Comparison of ENCODE assay signal across 16 cellular contexts in the genomic region with DNA sequence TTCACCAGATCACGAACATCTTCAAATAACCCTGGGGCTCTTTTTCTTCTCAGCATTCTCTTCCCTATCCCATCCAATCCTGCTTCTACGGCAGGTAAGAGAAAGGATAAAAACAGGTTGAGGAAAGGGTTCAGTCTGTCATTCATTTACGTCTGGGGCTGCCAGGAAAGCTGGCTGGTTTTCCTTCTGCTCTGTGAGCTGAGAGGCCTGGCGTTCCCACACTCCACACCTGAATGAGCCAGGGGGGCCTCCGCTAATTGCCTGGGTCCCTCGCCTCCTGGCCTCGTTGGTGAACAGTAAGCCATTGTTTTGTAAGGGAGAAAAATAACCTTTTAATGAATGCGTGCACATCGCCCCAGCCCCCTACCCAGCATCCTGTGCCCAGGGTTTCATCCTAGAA.
DNase-seq lines count a peak whose midpoint lies in the region; ATAC-seq and TF ChIP-seq lines count a peak whose summit lies in the region.
"Had no signal": no experiment of that assay in that cellular context is flagged by ENCODE, and none has a peak within 500 bp of the region (broad histone marks: within the 10 kb centered on the region; RNA-seq: fewer than 3 reads in every experiment).

No MANE protein-coding gene starts in this region.

- no peak overlapping the region for H2AFZ ChIP-seq in PC-3 (ENCODE audit: low read length)

- H4K20me1 ChIP-seq in PC-3 (ENCODE audit: low read length) = no peaks in the 10 kb centered on the region

- H3K79me2 ChIP-seq in PC-3 (ENCODE audit: low read length) = no peaks in the 10 kb centered on the region

- H3K27me3 Mint-ChIP-seq in progenitor cell of endocrine pancreas (peaks cover 18% of the 10 kb centered on the region), Caco-2 (ENCODE audit: insufficient read depth, unreplicated experiment) (peaks cover 2% of the 10 kb centered on the region)

- peak overlapping the region; percentile 67 for H3K27ac Mint-ChIP-seq in progenitor cell of endocrine pancreas
- no peak overlapping the region for H3K27ac Mint-ChIP-seq in Caco-2 (ENCODE audit: unreplicated experiment)
- H3K27ac Mint-ChIP-seq: CD8-positive, alpha-beta T cell; H9 had no signal

- ATAC-seq in PC-3 = no peak
- ATAC-seq in GM18870 (IDR thresholded peaks at IDR 0.05; ENCODE audit: unreplicated experiment) = no peak
- ATAC-seq: CD8-positive, alpha-beta T cell; HCT116 had no signal

- H3F3A ChIP-seq in PC-3 (ENCODE audit: low read length, unreplicated experiment) = no peaks in the 10 kb centered on the region

- DNase-seq in NCI-H526 (lab: John Stamatoyannopoulos, UW) = peak; percentile 57 to 66
- DNase-seq in PC-3 = no peak
- DNase-seq in left kidney (ENCODE audit: low read depth, low spot score) = peak; percentile 88
- no peak for DNase-seq in progenitor cell of endocrine pancreas (ENCODE audit: low spot score, unreplicated experiment)
- DNase-seq in SW480 (ENCODE audit: low spot score) = no peak
- DNase-seq in Caco-2 = no peak
- no peak for DNase-seq in WERI-Rb-1
- DNase-seq: C1 segment of cervical spinal cord; CD8-positive, alpha-beta T cell; DMS53; DMS79 treated with DMSO at 0.1 percent for 48 hours; GF-D8; H9 had no signal

- POLR2A ChIA-PET in PC-3 (lab: Charles Lee; ENCODE audit: unreplicated experiment) (no interaction called here), Caco-2 (lab: Charles Lee) (no interaction called here)

- H3K27me3 ChIP-seq in PC-3 (ENCODE audit: low read length) (no peaks in the 10 kb centered on the region), Caco-2 (replicated peaks; ENCODE audit: control insufficient read depth, insufficient read depth, low read length) (no peaks in the 10 kb centered on the region), WERI-Rb-1 (ENCODE audit: insufficient read depth, low read depth, severe bottlenecking) (no peaks in the 10 kb centered on the region)

- H3K27ac ChIP-seq in PC-3 (ENCODE audit: low read length) (peak overlapping the region; percentile 90), WERI-Rb-1 (no peak overlapping the region)

- no peak for TF ChIP-seq CTCF in PC-3 (conservative IDR thresholded peaks at IDR 0.05; ENCODE audit: low read depth, low read length)
- no peak for TF ChIP-seq CTCF in progenitor cell of endocrine pancreas (IDR thresholded peaks at IDR 0.05; ENCODE audit: unreplicated experiment)
- TF ChIP-seq CTCF in Caco-2 (IDR thresholded peaks at IDR 0.05; ENCODE audit: insufficient read depth in 1 of 2, low read depth in 1 of 2, low read length in 1 of 2, severe bottlenecking in 1 of 2, unreplicated experiment in 1 of 2) = no peak
- no peak for TF ChIP-seq CTCF in WERI-Rb-1 (IDR thresholded peaks at IDR 0.05; ENCODE audit: low read depth, low read length)

- H3K4me1 Mint-ChIP-seq in progenitor cell of endocrine pancreas (ENCODE audit: low read depth) (peaks cover 10% of the 10 kb centered on the region), Caco-2 (ENCODE audit: low read depth, unreplicated experiment) (no peaks in the 10 kb centered on the region)
- H3K4me1 Mint-ChIP-seq: H9 had no signal

- H3K9ac ChIP-seq in PC-3 (ENCODE audit: low read length) = peak overlapping the region; percentile 32
- H3K9ac ChIP-seq: GM23248 had no signal

- no peaks in the 10 kb centered on the region for H3K9me2 ChIP-seq in PC-3 (replicated peaks; ENCODE audit: low read length)

- H3K4me3 ChIP-seq in PC-3 (ENCODE audit: low read length) = no peak overlapping the region
- no peak overlapping the region for H3K4me3 ChIP-seq in Caco-2 (ENCODE audit: low read depth, low read length)
- H3K4me3 ChIP-seq in WERI-Rb-1 (ENCODE audit: low read depth, low read length) = no peak overlapping the region
- H3K4me3 ChIP-seq: GM23248 had no signal

- H3K9me3 ChIP-seq in PC-3 (ENCODE audit: low read length) (no peaks in the 10 kb centered on the region), Caco-2 (no peaks in the 10 kb centered on the region), WERI-Rb-1 (ENCODE audit: severe bottlenecking) (peaks cover 3% of the 10 kb centered on the region)

- H3K4me3 Mint-ChIP-seq in progenitor cell of endocrine pancreas (ENCODE audit: low read depth) (no peak overlapping the region), Caco-2 (ENCODE audit: unreplicated experiment) (no peak overlapping the region)
- H3K4me3 Mint-ChIP-seq: CD8-positive, alpha-beta T cell; H9 had no signal

- CTCF ChIA-PET in PC-3 (lab: Charles Lee) (no interaction called here), Caco-2 (lab: Charles Lee) (no interaction called here)

- no peaks in the 10 kb centered on the region for H3K36me3 ChIP-seq in PC-3 (ENCODE audit: low read depth, low read length)
- no peaks in the 10 kb centered on the region for H3K36me3 ChIP-seq in Caco-2 (ENCODE audit: control insufficient read depth, insufficient read depth, low read length)
- no peaks in the 10 kb centered on the region for H3K36me3 ChIP-seq in WERI-Rb-1

- no TSS peak for BruUV-seq in PC-3 (replicated peaks; lab: Mats Ljungman, UMichigan)
- no TSS peak for BruUV-seq in Caco-2 (replicated peaks; lab: Mats Ljungman, UMichigan)

- no peak overlapping the region for H3K4me2 ChIP-seq in PC-3 (ENCODE audit: low read length)

- H3K9me3 Mint-ChIP-seq in progenitor cell of endocrine pancreas (ENCODE audit: low read depth) (no peaks in the 10 kb centered on the region), Caco-2 (ENCODE audit: unreplicated experiment) (no peaks in the 10 kb centered on the region)

- H3K4me1 ChIP-seq in PC-3 (ENCODE audit: insufficient read depth, low read length) (peaks cover 16% of the 10 kb centered on the region), Caco-2 (no peaks in the 10 kb centered on the region)

- H3K36me3 Mint-ChIP-seq in progenitor cell of endocrine pancreas (ENCODE audit: insufficient read depth) (no peaks in the 10 kb centered on the region), Caco-2 (ENCODE audit: insufficient read depth, unreplicated experiment) (no peaks in the 10 kb centered on the region)
- H3K36me3 Mint-ChIP-seq: CD8-positive, alpha-beta T cell had no signal

- intact Hi-C loops in PC-3 (cut with micrococcal nuclease) = no loop called here
- intact Hi-C loops in Caco-2 (cut with micrococcal nuclease; ENCODE audit: unreplicated experiment) = no loop called here

Comparison
In these comparisons a context has a peak if more than half of its experiments do, and no peak if none do; other contexts are left out.
1. DNase-seq: peak in NCI-H526 (2 of 2) and left kidney (single experiment); none in PC-3 (single experiment), progenitor cell of endocrine pancreas (single experiment), SW480 (single experiment), Caco-2 (0 of 2) and WERI-Rb-1 (single experiment).